ENCODE assay signal across 8 cellular contexts in the genomic region with DNA sequence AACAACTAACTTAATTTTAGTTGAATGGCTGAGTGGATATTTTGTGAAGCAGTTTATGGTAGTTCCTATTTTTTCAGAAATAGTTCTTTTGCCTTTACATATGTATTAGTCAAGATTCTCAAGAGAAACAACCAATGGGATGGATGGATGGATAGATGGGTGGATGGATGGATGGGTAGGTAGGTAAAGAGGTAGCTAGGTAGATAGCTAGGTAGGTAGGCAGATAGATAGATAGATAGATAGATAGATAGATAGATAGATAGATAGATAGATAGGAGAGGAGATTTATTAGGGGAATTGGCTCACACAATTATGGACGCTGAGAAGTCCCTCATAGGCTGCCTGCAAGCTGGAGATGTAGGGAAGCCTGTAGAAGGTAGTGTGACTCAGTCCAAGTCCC.
"Had no signal": no experiment of that assay in that cellular context is flagged by ENCODE, and none has a peak within 500 bp of the region (broad histone marks: within the 10 kb centered on the region; RNA-seq: fewer than 3 reads in every experiment).

No MANE protein-coding gene starts in this region.

- DNase-seq: GDM1, GF-D8 had no signal

- FAIRE-seq: G401.6, GM12878, GM12891, GM12892, GM18507, GM19239 had no signal

- H3K4me3 ChIP-seq: GM12878 had no signal

- ATAC-seq: GM12878 had no signal
